In the genomic region with DNA sequence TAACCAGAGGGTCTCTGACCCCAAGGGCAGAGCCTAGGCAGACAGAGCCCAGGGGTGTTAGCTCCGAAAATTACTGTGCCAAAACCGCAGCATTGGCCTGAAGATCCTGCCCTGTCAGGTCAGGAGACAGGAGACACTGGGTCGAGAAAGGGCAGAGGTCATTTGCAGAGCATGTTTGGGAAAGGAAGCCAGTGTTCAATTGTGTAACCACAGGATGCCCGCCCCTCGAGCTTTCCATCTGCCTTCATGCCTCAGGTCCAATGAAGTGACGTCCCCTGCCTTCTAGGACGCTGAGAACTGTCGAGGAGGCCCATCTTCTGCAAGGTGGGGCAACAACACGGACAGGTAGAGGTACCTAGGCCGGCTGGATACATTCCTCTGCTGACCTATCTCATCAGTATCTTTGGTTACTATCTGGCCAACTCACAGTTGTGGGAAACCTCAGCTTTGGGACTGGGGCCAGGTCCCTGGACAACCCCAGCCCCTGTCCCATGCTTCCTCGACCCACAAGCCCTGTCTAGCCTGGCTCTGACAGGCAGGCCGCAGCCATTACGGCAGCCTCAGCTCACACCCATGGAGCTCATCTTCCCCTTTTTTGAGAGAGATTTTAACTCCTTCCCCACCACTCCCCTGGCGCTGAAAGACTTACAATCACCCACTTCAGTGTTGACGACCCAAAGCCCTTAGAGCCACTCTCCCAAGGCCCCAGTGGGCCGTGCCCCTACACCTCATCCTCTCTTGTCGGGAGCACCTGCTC, we compare ENCODE assay signal across 8 cellular contexts. TPM values are rescaled to one million over a fixed set of nuclear protein-coding genes. Genes with fewer than 3 reads are reported as not detected.
A peak's percentile ranks its signal among the peaks of the same experiment; 100 is the strongest.
DNase-seq lines count a peak whose midpoint lies in the region; ATAC-seq, FAIRE-seq and TF ChIP-seq lines count a peak whose summit lies in the region.

No MANE protein-coding gene starts in this region.

- intact Hi-C loops in Calu3 (cut with micrococcal nuclease; ENCODE audit: unreplicated experiment), result no loop called here

- TF ChIP-seq CTCF in Calu3 (IDR thresholded peaks at IDR 0.05; ENCODE audit: unreplicated experiment), result no peak
- TF ChIP-seq CTCF in astrocyte (IDR thresholded peaks at IDR 0.05; ENCODE audit: insufficient read depth, low read depth, low read length), result no peak

- H3K79me2 ChIP-seq in astrocyte (ENCODE audit: insufficient read depth, low read length), result peaks cover 65% of the 10 kb centered on the region

- H3K4me2 ChIP-seq in astrocyte (ENCODE audit: low read length), result peak overlapping the region; percentile 98

- H3K27ac Mint-ChIP-seq in Calu3 (ENCODE audit: unreplicated experiment), result peak overlapping the region; percentile 31
- H3K27ac Mint-ChIP-seq in astrocyte (ENCODE audit: unreplicated experiment), result peak overlapping the region; percentile 96
- peak overlapping the region; percentile 99 for H3K27ac Mint-ChIP-seq in stimulated activated effector memory CD8-positive, alpha-beta T cell treated with anti-CD3 and anti-CD28 coated beads, Interleukin-12 subunit alpha, Interleukin-12 subunit beta, amount 100 ng/mL, for 72 hours

- H3K27me3 Mint-ChIP-seq in Calu3 (ENCODE audit: unreplicated experiment), result no peaks in the 10 kb centered on the region
- H3K27me3 Mint-ChIP-seq in astrocyte (ENCODE audit: low read depth, unreplicated experiment), result no peaks in the 10 kb centered on the region

- peak overlapping the region; percentile 23 for H2AFZ ChIP-seq in astrocyte (ENCODE audit: low read depth, low read length)

- BruUV-seq in Calu3 (replicated peaks; lab: Mats Ljungman, UMichigan), result no TSS peak

- FAIRE-seq in astrocyte (lab: Jason Lieb, UNC), result no peak

- DNase-seq in Calu3 (peak; percentile 16), M059J (ENCODE audit: low read depth) (peak; percentile 40), astrocyte (ENCODE audit: low read depth) (no peak), NCI-H1105 (lab: John Stamatoyannopoulos, UW) (no peak), COLO668 (lab: John Stamatoyannopoulos, UW; ENCODE audit: unreplicated experiment) (no peak)
- no peak for DNase-seq in stimulated activated effector memory CD8-positive, alpha-beta T cell treated with anti-CD3 and anti-CD28 coated beads, Interleukin-12 subunit alpha, Interleukin-12 subunit beta, amount 100 ng/mL, for 72 hours (ENCODE audit: low spot score in 2 of 2)

- no peaks in the 10 kb centered on the region for H3K36me3 ChIP-seq in astrocyte (ENCODE audit: insufficient read depth, low read length)
- no peaks in the 10 kb centered on the region for H3K36me3 ChIP-seq in iPS-18a (ENCODE audit: control insufficient read depth, low read depth, low read length)

- H3K9me3 Mint-ChIP-seq in Calu3 (ENCODE audit: low read depth, unreplicated experiment), result no peaks in the 10 kb centered on the region
- H3K9me3 Mint-ChIP-seq in astrocyte (ENCODE audit: unreplicated experiment), result no peaks in the 10 kb centered on the region
- H3K9me3 Mint-ChIP-seq in stimulated activated effector memory CD8-positive, alpha-beta T cell treated with anti-CD3 and anti-CD28 coated beads, Interleukin-12 subunit alpha, Interleukin-12 subunit beta, amount 100 ng/mL, for 72 hours, result no peaks in the 10 kb centered on the region

- H3K27ac ChIP-seq in astrocyte (ENCODE audit: low read depth, low read length) (peak overlapping the region; percentile 53), iPS-18a (ENCODE audit: low read length) (no peak overlapping the region)

- H3K4me3 ChIP-seq in astrocyte (ENCODE audit: insufficient read depth, low read depth, low read length) (peak overlapping the region; percentile 88), iPS-18a (ENCODE audit: low read length) (peak overlapping the region; percentile 93)

- H3K4me1 Mint-ChIP-seq in Calu3 (ENCODE audit: low read depth, unreplicated experiment) (peaks cover 12% of the 10 kb centered on the region), astrocyte (ENCODE audit: low read depth, unreplicated experiment) (peaks cover 10% of the 10 kb centered on the region)
- H3K4me1 Mint-ChIP-seq in stimulated activated effector memory CD8-positive, alpha-beta T cell treated with anti-CD3 and anti-CD28 coated beads, Interleukin-12 subunit alpha, Interleukin-12 subunit beta, amount 100 ng/mL, for 72 hours, result peaks cover 33% of the 10 kb centered on the region

- H3K4me1 ChIP-seq in astrocyte (ENCODE audit: insufficient read depth, low read length) (peaks cover 20% of the 10 kb centered on the region), iPS-18a (ENCODE audit: control insufficient read depth, low read depth, low read length) (peaks cover 15% of the 10 kb centered on the region)

- H3K36me3 Mint-ChIP-seq in Calu3 (ENCODE audit: insufficient read depth, unreplicated experiment), result peaks cover 35% of the 10 kb centered on the region
- H3K36me3 Mint-ChIP-seq in astrocyte (ENCODE audit: low read depth, unreplicated experiment), result no peaks in the 10 kb centered on the region
- peaks cover 45% of the 10 kb centered on the region for H3K36me3 Mint-ChIP-seq in stimulated activated effector memory CD8-positive, alpha-beta T cell treated with anti-CD3 and anti-CD28 coated beads, Interleukin-12 subunit alpha, Interleukin-12 subunit beta, amount 100 ng/mL, for 72 hours

- peak overlapping the region; percentile 79 for H3K4me3 Mint-ChIP-seq in Calu3 (ENCODE audit: low read depth, unreplicated experiment)
- H3K4me3 Mint-ChIP-seq in astrocyte (ENCODE audit: unreplicated experiment), result peak overlapping the region; percentile 96
- H3K4me3 Mint-ChIP-seq in stimulated activated effector memory CD8-positive, alpha-beta T cell treated with anti-CD3 and anti-CD28 coated beads, Interleukin-12 subunit alpha, Interleukin-12 subunit beta, amount 100 ng/mL, for 72 hours, result peak overlapping the region; percentile 99

- H3K9ac ChIP-seq in astrocyte (ENCODE audit: low read length), result peak overlapping the region; percentile 96
- H3K9ac ChIP-seq in iPS-18a (ENCODE audit: low read length), result peak overlapping the region; percentile 63

- ATAC-seq in GM21576 (IDR thresholded peaks at IDR 0.05; ENCODE audit: unreplicated experiment), result peak; percentile 36
- ATAC-seq in stimulated activated effector memory CD8-positive, alpha-beta T cell treated with anti-CD3 and anti-CD28 coated beads, Interleukin-12 subunit alpha, Interleukin-12 subunit beta, amount 100 ng/mL, for 72 hours, result peak; percentile 9

- peaks cover 55% of the 10 kb centered on the region for H4K20me1 ChIP-seq in astrocyte (ENCODE audit: insufficient read depth, low read length)

- CTCF ChIA-PET in Calu3 (lab: Charles Lee), result no interaction called here

- H3K27me3 ChIP-seq in astrocyte (ENCODE audit: insufficient read depth, low read length) (no peaks in the 10 kb centered on the region), iPS-18a (ENCODE audit: control insufficient read depth, insufficient read depth, low read length) (peaks cover 12% of the 10 kb centered on the region)

- H3K9me3 ChIP-seq in astrocyte (ENCODE audit: insufficient read depth, low read depth, low read length) (no peaks in the 10 kb centered on the region), iPS-18a (ENCODE audit: control insufficient read depth, low read depth, low read length) (no peaks in the 10 kb centered on the region)

RNA-seq across cellular contexts. Expression of gene ARL8A, which starts 1.3 kb away (rescaled TPM):
- total RNA-seq in Calu3 (2022) (64.1 and 66.9 TPM in 2 replicates), astrocyte (72.9 and 83.0 TPM in 2 replicates)
- total RNA-seq in M059J (2014; rRNA removed; shearing (Covaris generic)), result 15.3 and 24.7 TPM in 2 replicates

RNA-seq across cellular contexts. Expression of gene PTPN7, which starts 17.2 kb away (rescaled TPM):
- total RNA-seq in Calu3 (2022) (not detected in 2 replicates), astrocyte (0.58 and 0.75 TPM in 2 replicates)
- not detected in 2 replicates for total RNA-seq in M059J (2014; rRNA removed; shearing (Covaris generic))

RNA-seq across cellular contexts. Expression of gene GPR37L1, which starts 20.5 kb away (rescaled TPM):
- total RNA-seq in Calu3 (2022) (0.12 and 0.22 TPM in 2 replicates), astrocyte (not detected in 2 replicates)
- not detected in 2 replicates for total RNA-seq in M059J (2014; rRNA removed; shearing (Covaris generic))

RNA-seq across cellular contexts. Expression of gene LGR6, which starts 50.4 kb away (rescaled TPM):
- total RNA-seq in Calu3 (2022), result not detected in 2 replicates
- not detected in 2 replicates for total RNA-seq in M059J (2014; rRNA removed; shearing (Covaris generic))
- total RNA-seq in astrocyte, result 0.27 and 0.48 TPM in 2 replicates

Comparison
In these comparisons a context has a peak if more than half of its experiments do, and no peak if none do; other contexts are left out.
1. DNase-seq: peak in Calu3 (single experiment) and M059J (single experiment); none in astrocyte (single experiment), stimulated activated effector memory CD8-positive, alpha-beta T cell treated with anti-CD3 and anti-CD28 coated beads, Interleukin-12 subunit alpha, Interleukin-12 subunit beta, amount 100 ng/mL, for 72 hours (0 of 2), NCI-H1105 (single experiment) and COLO668 (single experiment).
2. H3K27ac Mint-ChIP-seq: peak in every context shown above with its lines; median percentile 99 in stimulated activated effector memory CD8-positive, alpha-beta T cell treated with anti-CD3 and anti-CD28 coated beads, Interleukin-12 subunit alpha, Interleukin-12 subunit beta, amount 100 ng/mL, for 72 hours; 96 in astrocyte; 31 in Calu3.
3. Peak in every context shown above with its lines, with median percentiles within 50 percentile points of each other: H3K4me3 Mint-ChIP-seq.